Comparison of ENCODE assay signal across 8 cellular contexts in the genomic region with DNA sequence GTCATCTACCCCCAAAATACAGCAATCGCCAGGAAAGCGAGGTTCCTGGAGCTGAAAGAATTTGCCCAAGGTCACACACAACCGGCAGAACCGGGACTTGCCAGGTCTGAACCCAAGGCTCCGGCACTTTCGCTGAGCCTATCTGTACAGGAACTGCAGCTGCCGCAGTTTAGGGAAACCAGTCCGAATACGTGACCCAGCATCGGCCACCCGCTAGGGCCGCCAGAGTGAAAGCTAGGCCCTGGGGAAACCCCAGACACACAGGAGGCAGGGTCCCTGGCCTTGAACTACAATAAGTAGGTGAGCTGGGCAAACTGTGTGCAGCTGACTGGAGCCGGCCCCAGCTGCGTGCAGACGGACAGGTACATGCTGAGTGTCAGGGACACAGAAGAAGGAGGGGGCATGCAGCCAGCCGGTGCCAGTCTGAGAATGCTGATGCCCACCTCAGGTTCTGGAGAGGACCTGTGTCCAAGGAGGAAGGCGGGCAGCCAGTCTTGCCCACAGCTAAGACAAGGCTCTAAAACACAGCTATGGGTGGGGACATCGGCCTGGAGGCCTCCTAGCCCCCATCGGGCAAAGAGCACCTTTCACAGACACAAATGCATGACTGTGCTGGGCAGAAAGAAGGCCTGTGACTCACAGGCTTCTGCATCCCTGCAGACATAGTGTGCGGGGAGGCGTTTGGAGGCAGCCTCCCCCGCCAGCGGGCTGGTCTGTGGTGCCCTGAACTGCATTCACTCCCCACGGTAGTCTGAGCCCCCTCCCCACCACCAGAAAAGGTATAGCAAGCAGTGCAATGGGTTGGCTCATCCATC.
A peak's percentile ranks its signal among the peaks of the same experiment; 100 is the strongest.
DNase-seq lines count a peak whose midpoint lies in the region; ATAC-seq, FAIRE-seq and TF ChIP-seq lines count a peak whose summit lies in the region.

No MANE protein-coding gene starts in this region.

- TF ChIP-seq RAD21 in SK-N-SH (IDR thresholded peaks at IDR 0.05; ENCODE audit: low read length): no peak

- H3K36me3 Mint-ChIP-seq in natural killer cell: no peaks in the 10 kb centered on the region

- FAIRE-seq in frontal cortex (lab: Jason Lieb, UNC): no peak

- TF ChIP-seq EP300 in SK-N-SH (IDR thresholded peaks at IDR 0.05; ENCODE audit: borderline replicate concordance in 1 of 2, low read depth in 1 of 2, low read length in 1 of 2): no peak

- peaks cover 0 to 6% of the 10 kb centered on the region in 2 donors for H3K27me3 Mint-ChIP-seq in natural killer cell (ENCODE audit: low read depth in 2 of 2)

- POLR2A ChIA-PET in SK-N-SH (lab: Yijun Ruan, JAX): interaction anchor here (1.2 to 2.6 kb wide), 4 partner anchors 10 to 108 kb away, joined by 3 to 15 read pairs (median 8); a partner anchor contains a TSS

- H2AFZ ChIP-seq in SK-N-SH (ENCODE audit: low read depth): no peak overlapping the region

- no peaks in the 10 kb centered on the region for H3K9me3 Mint-ChIP-seq in natural killer cell

- H3K9ac ChIP-seq in SK-N-SH: no peak overlapping the region

- H3K27ac Mint-ChIP-seq in natural killer cell: peak overlapping the region in 1 of 2 donors; percentile 66

- CTCF ChIA-PET in SK-N-SH (lab: Yijun Ruan, JAX): interaction anchor here (1.0 to 1.6 kb wide), 3 partner anchors 31 to 107 kb away, joined by 3 to 4 read pairs (median 3); a partner anchor contains a TSS

- H3K27ac ChIP-seq in SK-N-SH (ENCODE audit: low read depth in 2 of 2, low read length in 1 of 2): peak overlapping the region in 1 of 2 experiments; percentile 67; a peak in 2 of 4 replicates

- intact Hi-C loops in natural killer cell (cut with micrococcal nuclease): loop anchor here (2.0 kb wide), 1 partner anchor 32 kb away; no protein-coding TSS in a partner anchor
- intact Hi-C loops in cardiac septum (cut with DNase I): no loop called here

- no peaks in the 10 kb centered on the region for H3F3A ChIP-seq in SK-N-SH (replicated peaks; ENCODE audit: insufficient read depth)

- H3K4me2 ChIP-seq in SK-N-SH: no peak overlapping the region

- no peak overlapping the region for H3K4me3 ChIP-seq in SK-N-SH (ENCODE audit: low read depth in 2 of 2, low read length in 1 of 2)

- DNase-seq in SK-N-SH (no peak), natural killer cell (no peak), cardiac septum (ENCODE audit: low spot score) (no peak), NCI-H2029 treated with DMSO at 0.1 percent for 48 hours (lab: John Stamatoyannopoulos, UW) (no peak), frontal cortex (ENCODE audit: low spot score in 2 of 2) (no peak)
- DNase-seq in stimulated activated CD4-positive, alpha-beta T cell treated with anti-CD3 and anti-CD28 coated beads, Interleukin-15, amount 100 ng/mL, for 24 hours: no peak

- H3K4me1 ChIP-seq in SK-N-SH (ENCODE audit: control insufficient read depth in 1 of 2, insufficient read depth in 2 of 2, low read depth in 1 of 2, low read length in 1 of 2): peaks cover 0 to 38% of the 10 kb centered on the region in 2 experiments; a peak in 2 of 4 replicates

- peak overlapping the region; percentile 81 for H3K4me3 Mint-ChIP-seq in natural killer cell

- no peaks in the 10 kb centered on the region for H3K9me2 ChIP-seq in SK-N-SH

- H3K4me1 Mint-ChIP-seq in natural killer cell: peaks cover 34 to 42% of the 10 kb centered on the region in 2 donors

- ATAC-seq in GM18861 (IDR thresholded peaks at IDR 0.05; ENCODE audit: unreplicated experiment) (peak; percentile 58), HG02763 (IDR thresholded peaks at IDR 0.05; ENCODE audit: unreplicated experiment) (peak; percentile 63), natural killer cell (peak; percentile 45 to 57 (median 50))

- H3K27me3 ChIP-seq in SK-N-SH (ENCODE audit: insufficient read depth): no peaks in the 10 kb centered on the region

- no peak for TF ChIP-seq CTCF in SK-N-SH (IDR thresholded peaks at IDR 0.05)
- TF ChIP-seq CTCF in natural killer cell (IDR thresholded peaks at IDR 0.05): no peak

- WGBS in SK-N-SH (ENCODE audit: low lambda C conversion rate): 78% methylated on average over 24 of the region's 24 CpGs

- H3K79me2 ChIP-seq in SK-N-SH (ENCODE audit: insufficient read depth): no peaks in the 10 kb centered on the region

- no peaks in the 10 kb centered on the region for H4K20me1 ChIP-seq in SK-N-SH (ENCODE audit: insufficient read depth)

- H3K9me3 ChIP-seq in SK-N-SH: no peaks in the 10 kb centered on the region

- no peaks in the 10 kb centered on the region for H3K36me3 ChIP-seq in SK-N-SH (replicated peaks in 1 of 2; ENCODE audit: control insufficient read depth in 1 of 2, insufficient read depth in 2 of 2, low read length in 1 of 2)

TF ChIP-seq in SK-N-SH, 30 proteins besides CTCF, POLR2A, EP300 and RAD21:
- TF ChIP-seq MXI1 (IDR thresholded peaks at IDR 0.05; ENCODE audit: low read depth, low read length): no peak
- peak; percentile 13; the same call in 1 of the 2 replicates for TF ChIP-seq FOSL2 (IDR thresholded peaks at IDR 0.05; ENCODE audit: borderline replicate concordance, low read depth)
- TF ChIP-seq, protein P1, sequence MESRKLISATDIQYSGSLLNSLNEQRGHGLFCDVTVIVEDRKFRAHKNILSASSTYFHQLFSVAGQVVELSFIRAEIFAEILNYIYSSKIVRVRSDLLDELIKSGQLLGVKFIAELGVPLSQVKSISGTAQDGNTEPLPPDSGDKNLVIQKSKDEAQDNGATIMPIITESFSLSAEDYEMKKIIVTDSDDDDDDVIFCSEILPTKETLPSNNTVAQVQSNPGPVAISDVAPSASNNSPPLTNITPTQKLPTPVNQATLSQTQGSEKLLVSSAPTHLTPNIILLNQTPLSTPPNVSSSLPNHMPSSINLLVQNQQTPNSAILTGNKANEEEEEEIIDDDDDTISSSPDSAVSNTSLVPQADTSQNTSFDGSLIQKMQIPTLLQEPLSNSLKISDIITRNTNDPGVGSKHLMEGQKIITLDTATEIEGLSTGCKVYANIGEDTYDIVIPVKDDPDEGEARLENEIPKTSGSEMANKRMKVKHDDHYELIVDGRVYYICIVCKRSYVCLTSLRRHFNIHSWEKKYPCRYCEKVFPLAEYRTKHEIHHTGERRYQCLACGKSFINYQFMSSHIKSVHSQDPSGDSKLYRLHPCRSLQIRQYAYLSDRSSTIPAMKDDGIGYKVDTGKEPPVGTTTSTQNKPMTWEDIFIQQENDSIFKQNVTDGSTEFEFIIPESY (IDR thresholded peaks at IDR 0.05; ENCODE audit: borderline replicate concordance, low read depth): no peak
